19 cellular contexts compared by ENCODE assay signal in the genomic region with DNA sequence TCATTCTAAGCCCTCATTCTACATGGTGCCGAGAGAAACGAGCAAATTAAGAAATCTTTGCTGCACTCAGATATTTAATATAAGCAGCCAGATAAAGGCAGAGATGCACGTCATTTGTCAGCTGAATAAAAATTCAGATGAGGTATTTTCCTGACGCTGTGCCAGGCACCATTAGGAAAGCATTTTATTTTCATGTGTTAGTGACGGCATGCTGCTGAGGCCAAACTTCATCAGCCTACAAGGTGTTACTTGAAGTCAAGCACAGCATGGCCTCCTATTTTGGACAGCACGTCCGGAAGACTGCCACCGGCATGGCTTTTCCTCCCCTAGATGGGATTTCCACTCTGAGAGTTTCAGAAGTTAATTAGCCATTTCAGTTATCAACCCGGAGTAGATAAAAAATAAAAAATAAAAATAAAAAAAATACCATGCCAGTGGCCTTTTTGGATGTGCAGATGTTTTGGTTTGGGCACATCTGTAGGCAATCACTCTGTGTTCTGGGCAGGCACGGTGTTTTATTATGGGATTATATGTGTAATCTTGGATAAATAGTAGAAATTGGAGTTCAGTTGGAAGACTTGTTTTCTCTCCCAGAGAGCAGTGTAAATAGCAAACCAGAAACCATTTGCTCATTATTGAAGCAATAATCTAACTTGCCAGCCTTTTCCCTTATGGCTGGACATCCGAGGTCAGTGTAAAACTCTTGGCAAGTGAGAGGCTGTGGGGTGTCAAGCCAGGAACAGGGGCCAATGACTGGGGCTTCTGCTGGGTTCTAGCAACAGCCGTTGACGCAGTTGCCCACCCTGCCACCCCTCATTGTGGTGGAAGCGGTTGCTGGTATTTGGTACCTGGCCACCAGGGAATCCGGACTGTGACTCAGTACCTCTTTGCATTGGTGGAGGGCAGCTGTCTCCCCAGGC.
"Had no signal": no experiment of that assay in that cellular context is flagged by ENCODE, and none has a peak within 500 bp of the region (broad histone marks: within the 10 kb centered on the region; RNA-seq: fewer than 3 reads in every experiment).

No MANE protein-coding gene starts in this region.

- DNase-seq: activated CD4-positive, alpha-beta memory T cell treated with anti-CD3 and anti-CD28 coated beads, Interleukin-2, amount 10 ng/mL, durations not matched to agents 7 days and 5 days; activated naive CD4-positive, alpha-beta T cell treated with anti-CD3 and anti-CD28 coated beads, Interleukin-2, amount 50 U/mL, for 16 hours; activated T-cell treated with anti-CD3 and anti-CD28 coated beads, Interleukin-2, amount 50 U/mL, for 24 hours; adrenal gland; caudate nucleus; colonic mucosa; effector CD4-positive, alpha-beta T cell; hypothalamus; kidney; nephron progenitor cell; right lobe of liver; spleen; stimulated activated CD4-positive, alpha-beta T cell treated with anti-CD3 and anti-CD28 coated beads, Interleukin-1b, Interleukin-23, amount 100 ng/mL, for 48 hours; stimulated activated naive CD8-positive, alpha-beta T cell treated with anti-CD3 and anti-CD28 coated beads, Interleukin-15, amount 100 ng/mL, for 72 hours; T-helper 17 cell; WERI-Rb-1 had no signal

- H3K36me3 ChIP-seq: adrenal gland, colonic mucosa, esophagus muscularis mucosa, prostate gland, right lobe of liver, spleen, thoracic aorta, WERI-Rb-1 had no signal

- H3K4me3 ChIP-seq: adrenal gland, colonic mucosa, esophagus muscularis mucosa, prostate gland, right lobe of liver, spleen, thoracic aorta had no signal

- H3K4me1 ChIP-seq: adrenal gland, colonic mucosa, prostate gland, right lobe of liver, spleen had no signal

- H3K4me1 Mint-ChIP-seq: activated CD4-positive, alpha-beta memory T cell treated with anti-CD3 and anti-CD28 coated beads, Interleukin-2, amount 10 ng/mL, durations not matched to agents 7 days and 5 days; stimulated activated naive CD8-positive, alpha-beta T cell treated with anti-CD3 and anti-CD28 coated beads, Interleukin-15, amount 100 ng/mL, for 72 hours; T-helper 17 cell had no signal

- H3K4me3 Mint-ChIP-seq: activated CD4-positive, alpha-beta memory T cell treated with anti-CD3 and anti-CD28 coated beads, Interleukin-2, amount 10 ng/mL, durations not matched to agents 7 days and 5 days; activated T-cell treated with anti-CD3 and anti-CD28 coated beads, Interleukin-2, amount 50 U/mL, for 24 hours; nephron progenitor cell; stimulated activated naive CD8-positive, alpha-beta T cell treated with anti-CD3 and anti-CD28 coated beads, Interleukin-15, amount 100 ng/mL, for 72 hours; T-helper 17 cell had no signal

- H3K27ac Mint-ChIP-seq: activated CD4-positive, alpha-beta memory T cell treated with anti-CD3 and anti-CD28 coated beads, Interleukin-2, amount 10 ng/mL, durations not matched to agents 7 days and 5 days; activated T-cell treated with anti-CD3 and anti-CD28 coated beads, Interleukin-2, amount 50 U/mL, for 24 hours; nephron progenitor cell; stimulated activated naive CD8-positive, alpha-beta T cell treated with anti-CD3 and anti-CD28 coated beads, Interleukin-15, amount 100 ng/mL, for 72 hours; T-helper 17 cell had no signal

- ATAC-seq: right lobe of liver; stimulated activated naive CD8-positive, alpha-beta T cell treated with anti-CD3 and anti-CD28 coated beads, Interleukin-15, amount 100 ng/mL, for 72 hours; T-helper 17 cell had no signal

- H3K27me3 Mint-ChIP-seq: stimulated activated naive CD8-positive, alpha-beta T cell treated with anti-CD3 and anti-CD28 coated beads, Interleukin-15, amount 100 ng/mL, for 72 hours had no signal

- H3K27me3 ChIP-seq: adrenal gland, colonic mucosa, right lobe of liver had no signal

- H3K9me3 ChIP-seq: adrenal gland, colonic mucosa, esophagus muscularis mucosa, prostate gland, right lobe of liver, spleen, thoracic aorta had no signal

- H3K9me3 Mint-ChIP-seq: activated CD4-positive, alpha-beta memory T cell treated with anti-CD3 and anti-CD28 coated beads, Interleukin-2, amount 10 ng/mL, durations not matched to agents 7 days and 5 days; activated T-cell treated with anti-CD3 and anti-CD28 coated beads, Interleukin-2, amount 50 U/mL, for 24 hours; nephron progenitor cell; stimulated activated naive CD8-positive, alpha-beta T cell treated with anti-CD3 and anti-CD28 coated beads, Interleukin-15, amount 100 ng/mL, for 72 hours had no signal

- H3K27ac ChIP-seq: adrenal gland, colonic mucosa, esophagus muscularis mucosa, prostate gland, right lobe of liver, spleen, thoracic aorta, WERI-Rb-1 had no signal
